Comparison of ENCODE assay signal across 10 cellular contexts in the genomic region with DNA sequence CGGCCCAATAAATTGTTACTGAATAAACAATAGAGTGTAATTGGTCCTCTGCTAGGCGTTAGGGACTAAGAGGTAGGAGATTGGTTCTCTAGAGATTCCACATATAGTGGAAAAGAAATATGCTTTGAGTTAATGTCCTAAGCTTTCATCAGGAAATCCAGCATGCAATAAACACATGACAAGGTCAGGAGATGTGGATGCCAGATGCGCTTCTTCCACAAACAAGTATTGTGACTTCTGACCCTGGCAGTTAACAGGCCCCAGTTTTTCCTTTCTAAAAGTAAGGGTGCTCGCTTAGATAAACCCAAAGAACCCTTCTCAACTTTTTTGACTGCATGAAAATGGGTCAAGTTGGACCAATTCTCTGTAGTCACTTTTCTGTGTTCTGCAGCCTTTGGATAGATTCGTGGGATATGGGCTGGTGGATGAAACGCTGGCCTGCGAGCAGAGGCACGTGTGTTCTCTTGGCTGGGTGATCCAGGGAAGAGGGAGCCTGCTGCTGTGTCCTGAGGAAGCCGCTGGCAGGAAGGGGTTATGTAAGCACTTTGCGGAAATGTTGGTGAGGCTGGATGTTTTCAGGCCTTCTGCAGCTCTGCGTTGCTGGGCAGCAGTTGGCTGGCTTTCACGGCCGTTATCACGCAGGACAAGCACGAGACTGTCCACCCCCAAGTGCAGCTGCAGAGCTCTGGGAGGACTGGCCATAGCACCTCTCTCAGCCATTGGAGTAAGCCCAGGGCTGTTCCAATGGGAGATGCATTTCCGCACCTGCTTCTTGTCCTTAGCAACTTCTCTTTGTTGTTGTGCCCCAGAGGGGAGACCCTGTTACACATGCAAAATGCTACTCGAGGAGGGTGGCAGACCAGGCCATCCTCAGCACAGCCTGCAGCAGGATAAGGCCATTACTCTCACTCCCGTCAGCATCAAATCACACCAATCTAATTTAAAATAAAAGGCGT.
DNase-seq lines count a peak whose midpoint lies in the region; ATAC-seq and TF ChIP-seq lines count a peak whose summit lies in the region.
"Had no signal": no experiment of that assay in that cellular context is flagged by ENCODE, and none has a peak within 500 bp of the region (broad histone marks: within the 10 kb centered on the region; RNA-seq: fewer than 3 reads in every experiment).

No MANE protein-coding gene starts in this region.

- H3K27me3 Mint-ChIP-seq in type B pancreatic cell = peaks cover 33% of the 10 kb centered on the region
- H3K27me3 Mint-ChIP-seq in activated CD4-positive, alpha-beta T cell treated with anti-CD3 and anti-CD28 coated beads, Interleukin-2, amount 10 ng/mL, durations not matched to agents 24 days and 14 days = peaks cover 11% of the 10 kb centered on the region

- intact Hi-C loops in activated CD4-positive, alpha-beta T cell treated with anti-CD3 and anti-CD28 coated beads, Interleukin-2, amount 10 ng/mL, durations not matched to agents 24 days and 14 days (cut with micrococcal nuclease) = no loop called here

- H3K27ac Mint-ChIP-seq in type B pancreatic cell = peak overlapping the region; percentile 18
- no peak overlapping the region for H3K27ac Mint-ChIP-seq in activated CD4-positive, alpha-beta T cell treated with anti-CD3 and anti-CD28 coated beads, Interleukin-2, amount 10 ng/mL, durations not matched to agents 24 days and 14 days

- DNase-seq in amygdala (lab: John Stamatoyannopoulos, UW) = peak in 55 of 56 donors; percentile 4 to 80 (median 54)
- peak; percentile 62 for DNase-seq in fibroblast of villous mesenchyme (ENCODE audit: low read depth)
- DNase-seq in mucosa of gallbladder (ENCODE audit: low spot score) = peak; percentile 62
- no peak for DNase-seq in type B pancreatic cell (ENCODE audit: extremely low spot score, unreplicated experiment)
- DNase-seq in activated CD4-positive, alpha-beta T cell treated with anti-CD3 and anti-CD28 coated beads, Interleukin-2, amount 10 ng/mL, durations not matched to agents 24 days and 14 days = no peak
- DNase-seq in activated gamma-delta T cell treated with Interleukin-2 at 50 U/mL for 16 hours = no peak
- DNase-seq: NCI-H345; stimulated activated naive CD4-positive, alpha-beta T cell treated with Interleukin-2 at 50 U/mL for 16 hours had no signal

- no peaks in the 10 kb centered on the region for H3K36me3 Mint-ChIP-seq in type B pancreatic cell
- H3K36me3 Mint-ChIP-seq in activated CD4-positive, alpha-beta T cell treated with anti-CD3 and anti-CD28 coated beads, Interleukin-2, amount 10 ng/mL, durations not matched to agents 24 days and 14 days (ENCODE audit: low read depth) = no peaks in the 10 kb centered on the region

- H3K4me3 ChIP-seq in fibroblast of villous mesenchyme (ENCODE audit: low read depth, low read length) = no peak overlapping the region
- H3K4me3 ChIP-seq: SJSA1 had no signal

- no peak overlapping the region for H3K4me3 Mint-ChIP-seq in type B pancreatic cell
- H3K4me3 Mint-ChIP-seq in activated CD4-positive, alpha-beta T cell treated with anti-CD3 and anti-CD28 coated beads, Interleukin-2, amount 10 ng/mL, durations not matched to agents 24 days and 14 days = no peak overlapping the region

- H3K9me3 Mint-ChIP-seq in type B pancreatic cell = no peaks in the 10 kb centered on the region
- peaks cover 4% of the 10 kb centered on the region for H3K9me3 Mint-ChIP-seq in activated CD4-positive, alpha-beta T cell treated with anti-CD3 and anti-CD28 coated beads, Interleukin-2, amount 10 ng/mL, durations not matched to agents 24 days and 14 days

- H3K4me1 Mint-ChIP-seq in type B pancreatic cell (ENCODE audit: unreplicated experiment) = peaks cover under 1% of the 10 kb centered on the region
- H3K4me1 Mint-ChIP-seq in activated CD4-positive, alpha-beta T cell treated with anti-CD3 and anti-CD28 coated beads, Interleukin-2, amount 10 ng/mL, durations not matched to agents 24 days and 14 days = peaks cover 14% of the 10 kb centered on the region

- TF ChIP-seq CTCF in fibroblast of villous mesenchyme (IDR thresholded peaks at IDR 0.05; ENCODE audit: insufficient read depth, low read depth, low read length) (no peak), type B pancreatic cell (conservative IDR thresholded peaks at IDR 0.05) (no peak)

- ATAC-seq in GM18867 (IDR thresholded peaks at IDR 0.05; ENCODE audit: unreplicated experiment) = no peak

Comparison
In these comparisons a context has a peak if more than half of its experiments do, and no peak if none do; other contexts are left out.
1. DNase-seq: peak in amygdala (55 of 56), fibroblast of villous mesenchyme (single experiment) and mucosa of gallbladder (single experiment); none in type B pancreatic cell (single experiment), activated CD4-positive, alpha-beta T cell treated with anti-CD3 and anti-CD28 coated beads, Interleukin-2, amount 10 ng/mL, durations not matched to agents 24 days and 14 days (single experiment) and activated gamma-delta T cell treated with Interleukin-2 at 50 U/mL for 16 hours (single experiment).